Comparison of ENCODE assay signal across 8 cellular contexts in genomic region chr4:173334085-173334890, GRCh38. TPM values are rescaled to one million over a fixed set of nuclear protein-coding genes. Genes with fewer than 3 reads are reported as not detected.
A peak's percentile ranks its signal among the peaks of the same experiment; 100 is the strongest.
DNase-seq lines count a peak whose midpoint lies in the region; ATAC-seq and TF ChIP-seq lines count a peak whose summit lies in the region.

HMGB2 (minus strand) TSS chr4:173334358; CDS start chr4:173333649, 709 bp downstream.

- intact Hi-C loops in esophagus muscularis mucosa (cut with DNase I) = loop anchor here (2.0 to 5.0 kb wide), 2 partner anchors 35 to 83 kb away; no protein-coding TSS in a partner anchor

- no peaks in the 10 kb centered on the region for H3K27me3 ChIP-seq in Karpas-422 (ENCODE audit: low read length)
- H3K27me3 ChIP-seq in esophagus muscularis mucosa = no peaks in the 10 kb centered on the region
- H3K27me3 ChIP-seq in muscle layer of duodenum (ENCODE audit: low read depth, low read length) = no peaks in the 10 kb centered on the region

- TF ChIP-seq CTCF in esophagus muscularis mucosa (IDR thresholded peaks at IDR 0.05) = no peak

- peak within 1 kb of the TSS; percentile 97 for H3K9ac ChIP-seq in Karpas-422 (ENCODE audit: low read length)

- TF ChIP-seq EP300 in esophagus muscularis mucosa (IDR thresholded peaks at IDR 0.05) = no peak

- no peaks in the 10 kb centered on the region for H3K9me2 ChIP-seq in Karpas-422 (replicated peaks; ENCODE audit: insufficient read depth, low read length)

- H3K36me3 ChIP-seq in Karpas-422 (ENCODE audit: insufficient read depth, low read length) (peaks cover 26% of the 10 kb centered on the region), esophagus muscularis mucosa (peaks cover 0 to 33% (median 16%) of the 10 kb centered on the region in 4 donors), muscle layer of duodenum (ENCODE audit: control insufficient read depth in 1 of 2, insufficient read depth in 2 of 2, low read length in 2 of 2) (peaks cover 12 to 14% of the 10 kb centered on the region in 2 donors)

- ATAC-seq in GM21825 (IDR thresholded peaks at IDR 0.05; ENCODE audit: unreplicated experiment) = peak; percentile 94

- H3K79me2 ChIP-seq in Karpas-422 (ENCODE audit: low read length) = peaks cover 25% of the 10 kb centered on the region

- peak; percentile 95 for TF ChIP-seq POLR2A in esophagus muscularis mucosa (IDR thresholded peaks at IDR 0.05; ENCODE audit: low read depth)

- peak within 1 kb of the TSS; percentile 85 for H3K4me2 ChIP-seq in Karpas-422 (ENCODE audit: low read depth, low read length, poor library complexity, severe bottlenecking)

- H3K4me3 ChIP-seq in Karpas-422 (ENCODE audit: low read length) (peak within 1 kb of the TSS; percentile 85), esophagus muscularis mucosa (peak within 1 kb of the TSS; percentile 86 to 95 (median 94)), muscle layer of duodenum (ENCODE audit: low read depth in 1 of 2, low read length in 2 of 2) (peak within 1 kb of the TSS; percentile 93 to 99)

- H2AFZ ChIP-seq in Karpas-422 (ENCODE audit: low read length) = no peak within 1 kb of the TSS; the same call in 1 of the 2 replicates

- H3K9me3 ChIP-seq in Karpas-422 (ENCODE audit: low read length) (no peaks in the 10 kb centered on the region), esophagus muscularis mucosa (no peaks in the 10 kb centered on the region), muscle layer of duodenum (ENCODE audit: control insufficient read depth in 1 of 2, low read length in 2 of 2) (no peaks in the 10 kb centered on the region)

- H4K20me1 ChIP-seq in Karpas-422 (ENCODE audit: insufficient read depth, low read depth, low read length) = no peaks in the 10 kb centered on the region

- H3K4me1 ChIP-seq in Karpas-422 (ENCODE audit: low read length) (peaks cover 30% of the 10 kb centered on the region), esophagus muscularis mucosa (peaks cover 14 to 36% (median 36%) of the 10 kb centered on the region in 4 donors), muscle layer of duodenum (ENCODE audit: control insufficient read depth in 1 of 2, insufficient read depth in 2 of 2, low read length in 2 of 2) (peaks cover 10 to 21% of the 10 kb centered on the region in 2 donors)

- H3K27ac ChIP-seq in Karpas-422 (ENCODE audit: low read length) (peak within 1 kb of the TSS; percentile 91), esophagus muscularis mucosa (replicated peaks in 1 of 4) (peak within 1 kb of the TSS; percentile 98 to 100 (median 99)), muscle layer of duodenum (ENCODE audit: low read length) (peak within 1 kb of the TSS; percentile 95)

- no CpG with 5 or more reads among the region's 61 CpGs for WGBS in esophagus muscularis mucosa

- DNase-seq in DMS79 treated with DMSO at 0.1 percent for 48 hours (lab: John Stamatoyannopoulos, UW) (peak; percentile 96), Karpas-422 (peak; percentile 97), RKO (ENCODE audit: low spot score) (peak; percentile 99), activated T-helper 1 cell treated with Interleukin-2 at 50 U/mL for 16 hours (ENCODE audit: low read depth) (peak; percentile 99), esophagus muscularis mucosa (ENCODE audit: extremely low spot score) (peak; percentile 100)
- peak; percentile 98 to 100 for DNase-seq in stimulated activated CD8-positive, alpha-beta memory T cell treated with anti-CD3 and anti-CD28 coated beads, Interleukin-7, amount 100 ng/mL, for 4 hours (ENCODE audit: low read depth in 2 of 2)

RNA-seq across cellular contexts. Expression of gene HMGB2, which starts in this region (rescaled TPM):
- total RNA-seq in Karpas-422 (2014; rRNA removed; shearing (Covaris generic); ENCODE audit: low replicate concordance) = 101 and 155 TPM in 2 replicates
- 10 to 100 TPM; 35.7 to 69.7 (median 46.2) TPM for total RNA-seq in esophagus muscularis mucosa

Comparison
In these comparisons a context has a peak if more than half of its experiments do, and no peak if none do; other contexts are left out.
1. Peak in every context shown above with its lines: DNase-seq, ATAC-seq, H3K4me3 ChIP-seq and H3K27ac ChIP-seq.